ENCODE assay signal across 8 cellular contexts in the genomic region with DNA sequence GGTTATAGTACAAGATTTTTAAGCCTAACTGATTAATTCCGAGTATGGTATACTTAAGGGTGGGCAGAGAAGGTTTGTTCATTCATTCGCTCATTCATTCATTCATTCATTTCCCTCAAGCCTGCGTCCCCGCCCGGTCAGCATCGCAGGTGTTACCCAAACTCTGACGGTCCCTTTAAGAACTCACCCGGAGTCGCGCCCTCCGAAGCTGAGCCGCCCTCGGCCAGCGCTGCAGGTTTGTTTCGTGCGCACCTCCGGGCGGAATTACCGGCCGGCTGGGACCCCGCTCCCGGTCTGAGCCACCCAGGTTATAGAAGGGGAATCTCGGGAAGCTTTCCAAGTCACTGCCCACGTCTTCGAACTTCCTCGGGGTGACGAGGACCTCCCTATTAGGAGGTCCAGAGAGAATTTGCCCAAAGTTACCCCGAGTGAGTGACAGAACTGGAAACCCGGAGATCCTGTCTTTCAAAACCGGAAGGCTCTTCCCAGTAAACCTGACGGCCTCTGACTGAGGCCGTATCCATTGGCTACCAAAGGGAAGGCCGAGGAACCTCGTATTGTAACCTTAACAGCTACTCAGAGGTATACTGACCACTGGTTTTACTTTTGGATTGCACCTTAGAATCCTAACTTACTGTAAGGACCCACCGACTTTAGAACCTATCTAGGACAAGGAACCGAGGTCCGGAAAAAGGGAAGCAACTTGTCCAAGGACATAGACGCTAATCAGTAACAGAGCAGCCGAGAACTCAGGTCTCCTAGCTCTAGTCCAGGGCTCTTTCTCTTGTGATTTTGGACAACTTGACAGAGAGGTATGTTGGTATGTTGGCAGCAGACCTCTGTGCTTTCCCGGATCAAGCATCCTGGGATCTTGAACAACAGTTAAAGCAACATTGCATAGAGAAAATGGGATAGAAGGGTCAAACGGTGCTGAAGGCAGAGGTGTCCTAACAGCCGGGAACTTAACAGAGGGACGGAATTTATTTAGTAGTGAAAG. TPM values are rescaled to one million over a fixed set of nuclear protein-coding genes. Genes with fewer than 3 reads are reported as not detected.
DNase-seq lines count a peak whose midpoint lies in the region; ATAC-seq and TF ChIP-seq lines count a peak whose summit lies in the region.

No MANE protein-coding gene starts in this region.

- in situ Hi-C loops in IMR-90 (cut with MboI; ENCODE audit: low sequenced_read_pairs) = loop anchor here (5.0 kb wide), 1 partner anchor 98 kb away; no protein-coding TSS in a partner anchor

- 0 out of 2 replicates have a peak overlapping the region, but pooled peaks have one; percentile 7 for H3K56ac ChIP-seq in IMR-90 (ENCODE audit: extremely low read depth, insufficient read depth, low read length)

- H3K79me1 ChIP-seq in IMR-90 (ENCODE audit: low read depth in 1 of 2, low read length in 2 of 2) = peaks cover 10 to 20% of the 10 kb centered on the region in 2 experiments

- H4K91ac ChIP-seq in IMR-90 (ENCODE audit: insufficient read depth, low read depth, low read length) = peak overlapping the region; percentile 53; the same call in 1 of the 2 replicates

- H3K27ac Mint-ChIP-seq in T-helper 17 cell = no peak overlapping the region
- H3K27ac Mint-ChIP-seq in chondrocyte (ENCODE audit: unreplicated experiment) = peak overlapping the region; percentile 93

- H2AK5ac ChIP-seq in IMR-90 (ENCODE audit: low read depth, low read length) = peak overlapping the region; percentile 54

- H3K36me3 ChIP-seq in IMR-90 (ENCODE audit: control insufficient read depth, insufficient read depth, low read length) (peaks cover 2% of the 10 kb centered on the region), left lung (peaks cover 0 to 3% of the 10 kb centered on the region in 2 donors)

- H4K20me1 ChIP-seq in IMR-90 (ENCODE audit: insufficient read depth, low read length) = 0 out of 2 replicates have a peak, but pooled peaks cover 6% of the 10 kb centered on the region

- H3K23ac ChIP-seq in IMR-90 (ENCODE audit: low read depth, low read length) = peak overlapping the region; percentile 3

- no peak for TF ChIP-seq CTCF in IMR-90 (conservative IDR thresholded peaks at IDR 0.05; ENCODE audit: low read depth, low read length)
- no peak for TF ChIP-seq CTCF in chondrocyte (IDR thresholded peaks at IDR 0.05)
- TF ChIP-seq CTCF in left lung (IDR thresholded peaks at IDR 0.05) = no peak

- BruUV-seq in IMR-90 (replicated peaks; lab: Mats Ljungman, UMichigan) = no TSS peak

- CTCF ChIA-PET in IMR-90 (lab: Yijun Ruan, JAX) = no interaction called here

- 19% methylated on average over 20 of the region's 43 CpGs; no CpG with 5 or more reads in 1 of the 2 experiments for WGBS in IMR-90 (ENCODE audit: extremely low coverage in 2 of 2, insufficient read length in 1 of 2), 2 experiments

- H3K9me1 ChIP-seq in IMR-90 (ENCODE audit: insufficient read depth, low read length) = peaks cover 5% of the 10 kb centered on the region; the same call in 1 of the 2 replicates

- H3K14ac ChIP-seq in IMR-90 (replicated peaks; ENCODE audit: low read depth, low read length) = peak overlapping the region; percentile 4

- H3K27me3 Mint-ChIP-seq in T-helper 17 cell (peaks cover 15% of the 10 kb centered on the region), chondrocyte (ENCODE audit: low read depth) (no peaks in the 10 kb centered on the region)

- DNase-seq in NCI-H524 (lab: John Stamatoyannopoulos, UW) (peak; percentile 32 to 50), NCI-H524 treated with DMSO at 0.1 percent for 48 hours (lab: John Stamatoyannopoulos, UW) (no peak), IMR-90 (no peak), T-helper 17 cell (peak in 1 of 3 donors; percentile 24), chondrocyte (ENCODE audit: low spot score) (no peak), left lung (peak; percentile 63 to 89)
- peak; percentile 57 for DNase-seq in stimulated activated CD8-positive, alpha-beta memory T cell treated with anti-CD3 and anti-CD28 coated beads, Interleukin-4, amount 100 ng/mL, for 48 hours

- TF ChIP-seq RAD21 in IMR-90 (IDR thresholded peaks at IDR 0.05; ENCODE audit: low read length) = no peak

- peak overlapping the region; percentile 99 for H2AFZ ChIP-seq in IMR-90 (replicated peaks; ENCODE audit: low read length, poor library complexity)

- H4K5ac ChIP-seq in IMR-90 (ENCODE audit: low read depth, low read length) = no peak overlapping the region

- H4K8ac ChIP-seq in IMR-90 (ENCODE audit: low read depth in 2 of 2, low read length in 2 of 2) = peak overlapping the region; percentile 51 to 77

- H3K27ac ChIP-seq in IMR-90 (ENCODE audit: insufficient read depth, low read length) = no peak overlapping the region; the same call in 1 of the 2 replicates
- peak overlapping the region; percentile 89 for H3K27ac ChIP-seq in left lung

- intact Hi-C loops in IMR-90 (cut with micrococcal nuclease) (loop anchor here (2.0 to 5.0 kb wide), 2 partner anchors 168 to 212 kb away; no protein-coding TSS in a partner anchor), left lung (cut with DNase I) (no loop called here)

- H2BK15ac ChIP-seq in IMR-90 (ENCODE audit: low read depth, low read length) = peak overlapping the region; percentile 21; the same call in 1 of the 3 replicates

- peak overlapping the region; percentile 60 for H2AK9ac ChIP-seq in IMR-90 (replicated peaks; ENCODE audit: low read depth, low read length, poor library complexity)

- peak overlapping the region; percentile 98 for H3K4me3 ChIP-seq in IMR-90 (ENCODE audit: insufficient read depth, low read depth, low read length)
- H3K4me3 ChIP-seq in left lung = peak overlapping the region; percentile 85 to 93

- peak overlapping the region; percentile 49; the same call in 1 of the 2 replicates for H2BK20ac ChIP-seq in IMR-90 (ENCODE audit: low read depth, low read length)

- ATAC-seq in IMR-90 (ENCODE audit: low read depth) (no peak), T-helper 17 cell (no peak), left lung (peak; percentile 56), HG02973 (IDR thresholded peaks at IDR 0.05; ENCODE audit: unreplicated experiment) (no peak)

- H3K4me3 Mint-ChIP-seq in T-helper 17 cell = peak overlapping the region; percentile 96
- peak overlapping the region; percentile 82 for H3K4me3 Mint-ChIP-seq in chondrocyte (ENCODE audit: unreplicated experiment)

- H2BK5ac ChIP-seq in IMR-90 (ENCODE audit: low read depth, low read length, poor library complexity, severe bottlenecking) = no peak overlapping the region

- no peaks in the 10 kb centered on the region for H3K9me3 Mint-ChIP-seq in chondrocyte (ENCODE audit: low read depth)

- H3K27me3 ChIP-seq in IMR-90 (ENCODE audit: control insufficient read depth, insufficient read depth, low read length) = no peaks in the 10 kb centered on the region
- H3K27me3 ChIP-seq in left lung = peaks cover 0 to 6% of the 10 kb centered on the region in 2 donors

- H3K4me1 Mint-ChIP-seq in T-helper 17 cell (peaks cover 12% of the 10 kb centered on the region), chondrocyte (ENCODE audit: low read depth) (peaks cover 39% of the 10 kb centered on the region)

- peak overlapping the region; percentile 55 for H2BK120ac ChIP-seq in IMR-90 (ENCODE audit: low read depth, low read length)

- peak overlapping the region; percentile 28; the same call in 1 of the 2 replicates for H3K9ac ChIP-seq in IMR-90 (ENCODE audit: low read depth, low read length)

- POLR2A ChIA-PET in IMR-90 (lab: Charles Lee; ENCODE audit: unreplicated experiment) = no interaction called here

- peak overlapping the region; percentile 48 for H3K4ac ChIP-seq in IMR-90 (ENCODE audit: low read depth, low read length)

- H3K4me2 ChIP-seq in IMR-90 (ENCODE audit: low read depth, low read length) = peak overlapping the region; percentile 88

- H3K18ac ChIP-seq in IMR-90 (ENCODE audit: low read depth, low read length) = no peak overlapping the region

- dilution Hi-C loops in IMR-90 (cut with HindIII; ENCODE audit: low sequenced_read_pairs, unreplicated experiment) = no loop called here

- TF ChIP-seq POLR2A in IMR-90 (IDR thresholded peaks at IDR 0.05; ENCODE audit: low read depth, low read length) = no peak

- H3K36me3 Mint-ChIP-seq in T-helper 17 cell (ENCODE audit: low read depth) = peaks cover 2% of the 10 kb centered on the region
- H3K36me3 Mint-ChIP-seq in chondrocyte (ENCODE audit: low read depth) = no peaks in the 10 kb centered on the region

- no peaks in the 10 kb centered on the region for H3K9me3 ChIP-seq in IMR-90 (ENCODE audit: control insufficient read depth, insufficient read depth, low read length)
- H3K9me3 ChIP-seq in T-helper 17 cell (ENCODE audit: control insufficient read depth, low read length, poor library complexity, severe bottlenecking) = no peaks in the 10 kb centered on the region
- H3K9me3 ChIP-seq in left lung = no peaks in the 10 kb centered on the region

- peaks cover 8% of the 10 kb centered on the region for H3K4me1 ChIP-seq in IMR-90 (ENCODE audit: control insufficient read depth, insufficient read depth, low read length)
- H3K4me1 ChIP-seq in left lung = peaks cover 0 to 26% of the 10 kb centered on the region in 2 donors

TF ChIP-seq in IMR-90, 13 proteins besides CTCF, POLR2A, EP300 and RAD21 (continues in another document):
- TF ChIP-seq USF2 (IDR thresholded peaks at IDR 0.05; ENCODE audit: low read depth, low read length) = no peak
- no peak for TF ChIP-seq MXI1 (IDR thresholded peaks at IDR 0.05; ENCODE audit: borderline replicate concordance, low read depth, low read length)
- no peak for TF ChIP-seq BHLHE40 (IDR thresholded peaks at IDR 0.05; ENCODE audit: low read depth, low read length)
- no peak for TF ChIP-seq RFX5 (IDR thresholded peaks at IDR 0.05; ENCODE audit: low read depth, low read length)
- no peak for TF ChIP-seq RCOR1 (IDR thresholded peaks at IDR 0.05; ENCODE audit: insufficient replicate concordance, low read length)
- no peak for TF ChIP-seq CEBPB (IDR thresholded peaks at IDR 0.05; ENCODE audit: low read depth, low read length)

RNA-seq across cellular contexts. Expression of gene DLG1, which starts 0.7 kb away (rescaled TPM):
- total RNA-seq in IMR-90 (2012; rRNA removed) (57.7 and 58.6 TPM in 2 replicates), T-helper 17 cell (10 to 100 TPM; 87.5 to 99.7 TPM), chondrocyte (117 to 166 TPM (median 157 TPM) in 3 replicates), left lung (10 to 100 TPM; 71.0 to 82.7 TPM)
- 18.7 and 21.2 TPM in 2 replicates for polyA plus RNA-seq in IMR-90 (2012; rRNA removed)
- 3.7 and 4.9 TPM in 2 replicates for polyA plus RNA-seq in IMR-90 (2012; cell fraction: cytosol; rRNA removed)
- 5.5 and 51.9 TPM in 2 replicates for polyA plus RNA-seq in IMR-90 (2012; cell fraction: nucleus; rRNA removed; ENCODE audit: low replicate concordance)

Comparison
In these comparisons a context has a peak if more than half of its experiments do, and no peak if none do; other contexts are left out.
1. DNase-seq: peak in NCI-H524 (2 of 2), left lung (2 of 2) and stimulated activated CD8-positive, alpha-beta memory T cell treated with anti-CD3 and anti-CD28 coated beads, Interleukin-4, amount 100 ng/mL, for 48 hours (single experiment); none in NCI-H524 treated with DMSO at 0.1 percent for 48 hours (single experiment), IMR-90 (single experiment) and chondrocyte (single experiment).